Comparison of ENCODE assay signal across 8 cellular contexts in the genomic region with DNA sequence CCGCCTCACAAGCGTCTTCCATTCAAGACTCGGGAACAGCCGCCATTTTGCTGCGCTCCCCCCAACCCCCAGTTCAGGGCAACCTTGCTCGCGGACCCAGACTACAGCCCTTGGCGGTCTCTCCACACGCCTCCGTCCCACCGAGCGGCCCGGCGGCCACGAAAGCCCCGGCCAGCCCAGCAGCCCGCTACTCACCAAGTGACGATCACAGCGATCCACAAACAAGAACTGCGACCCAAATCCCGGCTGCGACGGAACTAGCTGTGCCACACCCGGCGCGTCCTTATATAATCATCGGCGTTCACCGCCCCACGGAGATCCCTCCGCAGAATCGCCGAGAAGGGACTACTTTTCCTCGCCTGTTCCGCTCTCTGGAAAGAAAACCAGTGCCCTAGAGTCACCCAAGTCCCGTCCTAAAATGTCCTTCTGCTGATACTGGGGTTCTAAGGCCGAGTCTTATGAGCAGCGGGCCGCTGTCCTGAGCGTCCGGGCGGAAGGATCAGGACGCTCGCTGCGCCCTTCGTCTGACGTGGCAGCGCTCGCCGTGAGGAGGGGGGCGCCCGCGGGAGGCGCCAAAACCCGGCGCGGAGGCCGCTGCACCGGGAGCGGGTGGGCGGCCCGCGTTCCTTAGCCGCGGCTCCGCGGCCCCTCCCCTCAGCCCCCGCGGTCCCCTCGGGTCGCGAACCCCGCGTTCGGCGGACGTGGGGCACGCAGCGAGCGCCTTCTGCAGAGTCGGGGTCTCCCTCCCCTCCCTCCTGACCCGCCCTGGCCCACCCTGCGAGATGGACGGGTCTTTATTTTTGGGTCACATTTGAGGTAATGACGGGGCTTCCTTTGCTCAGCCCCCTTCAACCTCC. TPM values are rescaled to one million over a fixed set of nuclear protein-coding genes. Genes with fewer than 3 reads are reported as not detected.
DNase-seq lines count a peak whose midpoint lies in the region; ATAC-seq, FAIRE-seq and TF ChIP-seq lines count a peak whose summit lies in the region.

Gene UBC (minus strand): TSS at position 259 of the 857 bp plus-strand sequence. CDS start 879 bp downstream, outside the sequence.

- BruUV-seq in GM12878 (replicated peaks; lab: Mats Ljungman, UMichigan): no TSS peak

- RAD21 ChIA-PET in GM12878 (lab: Charles Lee; ENCODE audit: unreplicated experiment): interaction anchor here (1.2 to 12.1 kb wide), 4 partner anchors 9 to 52 kb away, joined by 3 to 246 read pairs (median 54); no protein-coding TSS in a partner anchor

- no peaks in the 10 kb centered on the region for H3K27me3 ChIP-seq in SK-N-SH (ENCODE audit: insufficient read depth)
- no peaks in the 10 kb centered on the region for H3K27me3 ChIP-seq in GM12878 (replicated peaks in 1 of 2; ENCODE audit: control insufficient read depth in 2 of 2, insufficient read depth in 2 of 2, low read length in 1 of 2)
- no peaks in the 10 kb centered on the region for H3K27me3 ChIP-seq in iPS-18a (ENCODE audit: control insufficient read depth, insufficient read depth, low read length)
- no peaks in the 10 kb centered on the region for H3K27me3 ChIP-seq in small intestine (ENCODE audit: control insufficient read depth in 2 of 2, insufficient read depth in 2 of 2, low read length in 2 of 2)

- H3F3A ChIP-seq in SK-N-SH (replicated peaks; ENCODE audit: insufficient read depth): peaks cover 55% of the 10 kb centered on the region

- H3K9me3 ChIP-seq in SK-N-SH (no peaks in the 10 kb centered on the region), GM12878 (replicated peaks; ENCODE audit: control insufficient read depth, insufficient read depth, low read length) (no peaks in the 10 kb centered on the region; the same call in 2 of the 3 replicates), iPS-18a (ENCODE audit: control insufficient read depth, low read depth, low read length) (no peaks in the 10 kb centered on the region), small intestine (ENCODE audit: control insufficient read depth, low read depth) (no peaks in the 10 kb centered on the region)

- H3K36me3 ChIP-seq in SK-N-SH (replicated peaks in 1 of 2; ENCODE audit: control insufficient read depth in 1 of 2, insufficient read depth in 2 of 2, low read length in 1 of 2) (peaks cover 20 to 24% of the 10 kb centered on the region in 2 experiments), GM12878 (ENCODE audit: control insufficient read depth in 2 of 2, insufficient read depth in 2 of 2, low read length in 1 of 2) (peaks cover 8 to 14% of the 10 kb centered on the region in 2 experiments), iPS-18a (ENCODE audit: control insufficient read depth, low read depth, low read length) (peaks cover 29% of the 10 kb centered on the region), small intestine (ENCODE audit: control insufficient read depth in 2 of 2, insufficient read depth in 2 of 2, low read length in 2 of 2) (peaks cover 6 to 8% of the 10 kb centered on the region in 2 donors)

- peak within 1 kb of the TSS; percentile 86 for H2AFZ ChIP-seq in SK-N-SH (ENCODE audit: low read depth)
- peak within 1 kb of the TSS; percentile 100 for H2AFZ ChIP-seq in GM12878 (ENCODE audit: control insufficient read depth, low read depth, low read length)

- TF ChIP-seq RAD21 in SK-N-SH (IDR thresholded peaks at IDR 0.05; ENCODE audit: low read length) (no peak), GM12878 (IDR thresholded peaks at IDR 0.05; ENCODE audit: insufficient read depth, low read depth, low read length) (no peak)

- H3K4me1 ChIP-seq in SK-N-SH (ENCODE audit: control insufficient read depth in 1 of 2, insufficient read depth in 2 of 2, low read depth in 1 of 2, low read length in 1 of 2) (peaks cover 36 to 55% of the 10 kb centered on the region in 2 experiments), GM12878 (ENCODE audit: control insufficient read depth, insufficient read depth, low read length) (peaks cover 18% of the 10 kb centered on the region), iPS-18a (ENCODE audit: control insufficient read depth, low read depth, low read length) (peaks cover 33% of the 10 kb centered on the region), small intestine (ENCODE audit: control insufficient read depth in 2 of 2, insufficient read depth in 1 of 2, low read depth in 1 of 2, low read length in 1 of 2) (peaks cover 3 to 9% of the 10 kb centered on the region in 2 donors)

- WGBS in SK-N-SH (ENCODE audit: low lambda C conversion rate): 1% methylated on average over 31 of the region's 85 CpGs
- 1% methylated on average over 67 of the region's 85 CpGs for WGBS in GM12878 (ENCODE audit: insufficient coverage, insufficient replicate concordance, low lambda C conversion rate, missing lambda C conversion rate)
- WGBS in small intestine, 3 donors: 0% methylated on average over 70 to 85 of the region's 85 CpGs

- no peak for FAIRE-seq in GM12878 (lab: Jason Lieb, UNC)
- no peak for FAIRE-seq in small intestine (lab: Jason Lieb, UNC)

- H3K4me2 ChIP-seq in SK-N-SH: peak within 1 kb of the TSS; percentile 89
- H3K4me2 ChIP-seq in GM12878 (ENCODE audit: control insufficient read depth, insufficient read depth): peak within 1 kb of the TSS; percentile 89

- H4K20me1 ChIP-seq in SK-N-SH (ENCODE audit: insufficient read depth) (peaks cover 44% of the 10 kb centered on the region), GM12878 (ENCODE audit: control insufficient read depth, insufficient read depth) (peaks cover 17% of the 10 kb centered on the region)

- H3K27ac ChIP-seq in SK-N-SH (ENCODE audit: low read depth in 2 of 2, low read length in 1 of 2): peak within 1 kb of the TSS; percentile 97 to 100
- peak within 1 kb of the TSS; percentile 100 for H3K27ac ChIP-seq in GM12878 (ENCODE audit: control insufficient read depth, insufficient read depth)
- peak within 1 kb of the TSS; percentile 100 for H3K27ac ChIP-seq in iPS-18a (ENCODE audit: low read length)
- H3K27ac ChIP-seq in small intestine (ENCODE audit: low read depth in 1 of 2, low read length in 1 of 2): peak within 1 kb of the TSS; percentile 97 to 100

- peak; percentile 98 for TF ChIP-seq POLR2A in GM12878 (IDR thresholded peaks at IDR 0.05; ENCODE audit: low read depth, low read length)

- peak within 1 kb of the TSS; percentile 74 to 100 for H3K4me3 ChIP-seq in SK-N-SH (ENCODE audit: low read depth in 2 of 2, low read length in 1 of 2)
- H3K4me3 ChIP-seq in GM12878: peak within 1 kb of the TSS; percentile 97
- peak within 1 kb of the TSS; percentile 99 for H3K4me3 ChIP-seq in iPS-18a (ENCODE audit: low read length)
- peak within 1 kb of the TSS; percentile 79 to 98 for H3K4me3 ChIP-seq in small intestine (ENCODE audit: low read depth in 1 of 2, low read length in 2 of 2)

- TF ChIP-seq CTCF in GM10248 (IDR thresholded peaks at IDR 0.05; ENCODE audit: control extremely low read depth, extremely low read depth, low read depth, missing control alignments) (no peak), SK-N-SH (IDR thresholded peaks at IDR 0.05) (no peak), GM12878 (IDR thresholded peaks at IDR 0.05 in 2 of 3, conservative IDR thresholded peaks at IDR 0.05 in 1 of 3; ENCODE audit: control insufficient read depth in 2 of 3, extremely low read depth in 1 of 3, insufficient read depth in 1 of 3, low read depth in 3 of 3, low read length in 3 of 3) (no peak)

- DNase-seq in GM10248 (ENCODE audit: extremely low spot score) (peak; percentile 83), SK-N-SH (peak; percentile 93), GM12878 (ENCODE audit: low read depth, low spot score) (no peak), small intestine (peak; percentile 85), C1 segment of cervical spinal cord (lab: John Stamatoyannopoulos, UW) (no peak), NCI-H1417 treated with DMSO at 0.1 percent for 48 hours (lab: John Stamatoyannopoulos, UW) (no peak)

- CTCF ChIA-PET in GM10248 (lab: Yijun Ruan, JAX): interaction anchor here (1.0 to 14.4 kb wide), 3 partner anchors 8 to 26 kb away, joined by 5 to 193 read pairs (median 53); no protein-coding TSS in a partner anchor
- CTCF ChIA-PET in SK-N-SH (lab: Yijun Ruan, JAX): interaction anchor here (0.7 to 7.5 kb wide), 3 partner anchors 8 to 562 kb away, joined by 3 to 51 read pairs (median 8); no protein-coding TSS in a partner anchor
- CTCF ChIA-PET in GM12878 (lab: Yijun Ruan, JAX): interaction anchor here (0.5 to 21.3 kb wide), 5 partner anchors 9 to 141 kb away, joined by 3 to 523 read pairs (median 4); no protein-coding TSS in a partner anchor

- SMC1A ChIA-PET in GM12878 (lab: Charles Lee; ENCODE audit: uncharacterized antibody, unreplicated experiment): interaction anchor here (1.3 to 12.3 kb wide), 5 partner anchors 7 to 80 kb away, joined by 3 to 294 read pairs (median 4); no protein-coding TSS in a partner anchor

- H3K79me2 ChIP-seq in SK-N-SH (ENCODE audit: insufficient read depth) (peaks cover 50% of the 10 kb centered on the region), GM12878 (ENCODE audit: control insufficient read depth, insufficient read depth, low read length) (peaks cover 60% of the 10 kb centered on the region)

- H3K9ac ChIP-seq in SK-N-SH (peak within 1 kb of the TSS; percentile 99), GM12878 (ENCODE audit: control insufficient read depth, insufficient read depth, low read length) (peak within 1 kb of the TSS; percentile 99), iPS-18a (ENCODE audit: low read length) (peak within 1 kb of the TSS; percentile 99)

- peak in 1 of 2 experiments; percentile 72; a peak in 3 of 4 replicates for TF ChIP-seq EP300 in SK-N-SH (IDR thresholded peaks at IDR 0.05; ENCODE audit: borderline replicate concordance in 1 of 2, low read depth in 1 of 2, low read length in 1 of 2)
- peak; percentile 10 to 74; a peak in 3 of 4 replicates for TF ChIP-seq EP300 in GM12878 (IDR thresholded peaks at IDR 0.05; ENCODE audit: borderline replicate concordance in 1 of 2, control insufficient read depth in 1 of 2, low read depth in 2 of 2, low read length in 2 of 2)

- H3K9me2 ChIP-seq in SK-N-SH: no peaks in the 10 kb centered on the region

- intact Hi-C loops in GM12878 (cut with micrococcal nuclease; ENCODE audit: unreplicated experiment): loop anchor here (10.0 kb wide), 2 partner anchors 350 to 790 kb away; partner anchors contain the start of gene NCOR2

- in situ Hi-C loops in GM12878 (cut with MboI): loop anchor here (25.0 kb wide), 1 partner anchor 1477 kb away; the partner anchor contains the start of gene RILPL2

- POLR2A ChIA-PET in GM10248 (lab: Yijun Ruan, JAX): interaction anchor here (0.5 to 2.1 kb wide), 12 partner anchors 9 to 364 kb away, joined by 3 to 16 read pairs (median 3); no protein-coding TSS in a partner anchor
- POLR2A ChIA-PET in SK-N-SH (lab: Yijun Ruan, JAX): interaction anchor here (0.5 to 1.7 kb wide), 13 partner anchors 9 to 1949 kb away, joined by 3 to 25 read pairs (median 4); partner anchors contain the start of gene ABCB9
- POLR2A ChIA-PET in GM12878 (lab: Charles Lee): interaction anchor here (0.7 to 16.4 kb wide), 8 partner anchors 9 to 140 kb away, joined by 3 to 346 read pairs (median 38); partner anchors contain the start of gene BRI3BP

- ATAC-seq in HG02798 (IDR thresholded peaks at IDR 0.05; ENCODE audit: poor library complexity, unreplicated experiment) (peak; percentile 43), GM12878 (peak; percentile 21)

RNA-seq across cellular contexts. Expression of gene UBC, which starts in this region (rescaled TPM):
- 1,327 and 1,666 TPM in 2 replicates for polyA plus RNA-seq in SK-N-SH (2012; rRNA removed)
- 1,141 and 1,342 TPM in 2 replicates for polyA plus RNA-seq in SK-N-SH (2012; cell fraction: cytosol; rRNA removed)
- polyA plus RNA-seq in SK-N-SH (2012; cell fraction: nucleus; rRNA removed): 1,930 and 2,064 TPM in 2 replicates
- 329 and 366 TPM in 2 replicates for total RNA-seq in GM12878 (2013; cell fraction: nucleolus; rRNA removed)
- 883 and 944 TPM in 2 replicates for total RNA-seq in GM12878 (2014; rRNA removed)
- 816 and 821 TPM in 2 replicates for total RNA-seq in GM12878 (2014; rRNA removed; fragmentation: Illumina TruSeq; extraction: Trizol)
- total RNA-seq in GM12878 (2021): 736 and 799 TPM in 2 replicates
- polyA plus RNA-seq in GM12878 (2011; ENCODE audit: low read depth): 1,550 TPM
- 1,270 and 1,666 TPM in 2 replicates for polyA plus RNA-seq in GM12878 (2011; rRNA removed)
- 1,638 and 1,774 TPM in 2 replicates for polyA plus RNA-seq in GM12878 (2011; cell fraction: cytosol; rRNA removed)
- polyA plus RNA-seq in GM12878 (2011; cell fraction: nucleus; rRNA removed): 1,319 and 1,377 TPM in 2 replicates
- polyA plus RNA-seq in GM12878 (2012): 962 and 1,441 TPM in 2 replicates
- 973 and 1,123 TPM in 2 replicates for polyA plus RNA-seq in GM12878 (2014; fragmentation: Illumina TruSeq; extraction: Trizol)
- 1,000 to 10,000 TPM in 1 of 2 experiments, 100 to 1,000 TPM in 1; 785 to 1,214 TPM for polyA plus RNA-seq in GM12878 (2014; fragmentation: Nextera tagmentation; extraction: Ambion mirVana)
- polyA plus RNA-seq in GM12878 (2014; rRNA removed): 610 and 653 TPM in 2 replicates
- polyA plus RNA-seq in GM12878 (2016; fragmentation: Nextera tagmentation; extraction: Ambion mirVana): 100 to 1,000 TPM; 866 to 909 TPM
- 980 and 1,147 TPM in 2 replicates for polyA minus RNA-seq in GM12878 (2011; rRNA and poly(A)+ RNA removed)
- polyA minus RNA-seq in GM12878 (2011; cell fraction: cytosol; rRNA and poly(A)+ RNA removed): 232 and 279 TPM in 2 replicates
- 143 and 182 TPM in 2 replicates for polyA minus RNA-seq in GM12878 (2011; cell fraction: nucleus; rRNA and poly(A)+ RNA removed)
- polyA plus RNA-seq in small intestine: 1,000 to 10,000 TPM in 2 of 3 donors, 100 to 1,000 TPM in 1; 806 to 1,948 (median 1,527) TPM

Comparison
In these comparisons a context has a peak if more than half of its experiments do, and no peak if none do; other contexts are left out.
1. DNase-seq: peak in GM10248 (single experiment), SK-N-SH (single experiment) and small intestine (single experiment); none in GM12878 (single experiment), C1 segment of cervical spinal cord (0 of 14) and NCI-H1417 treated with DMSO at 0.1 percent for 48 hours (single experiment).
2. Peak in every context shown above with its lines, with median percentiles within 50 percentile points of each other: H3K27ac ChIP-seq, H3K4me3 ChIP-seq and H3K9ac ChIP-seq.